9 cellular contexts compared by ENCODE assay signal in genomic region chr17:7840875-7841274, GRCh38. TPM values are rescaled to one million over a fixed set of nuclear protein-coding genes. Genes with fewer than 3 reads are reported as not detected.
A peak's percentile ranks its signal among the peaks of the same experiment; 100 is the strongest.
DNase-seq lines count a peak whose midpoint lies in the region; ATAC-seq and TF ChIP-seq lines count a peak whose summit lies in the region.
"Had no signal": no experiment of that assay in that cellular context is flagged by ENCODE, and none has a peak within 500 bp of the region (broad histone marks: within the 10 kb centered on the region; RNA-seq: fewer than 3 reads in every experiment).

No MANE protein-coding gene starts in this region.

- H3K4me3 ChIP-seq in HAP-1 (peak overlapping the region; percentile 76), gastroesophageal sphincter (peak overlapping the region in 1 of 2 donors; percentile 84), skin epidermis (peak overlapping the region in 4 of 7 experiments; percentile 54 to 77 (median 68))

- H3K4me1 Mint-ChIP-seq in WTC11: peaks cover 43% of the 10 kb centered on the region

- DNase-seq in HAP-1 (ENCODE audit: low spot score in 2 of 2): no peak
- DNase-seq in WTC11 (ENCODE audit: low spot score): no peak
- no peak for DNase-seq in NCI-H1105 treated with DMSO at 0.1 percent for 48 hours (lab: John Stamatoyannopoulos, UW)
- DNase-seq in activated CD8-positive, alpha-beta memory T cell treated with anti-CD3 and anti-CD28 coated beads, Interleukin-2, amount 50 U/mL, for 48 hours: no peak
- no peak for DNase-seq in posterior vena cava (ENCODE audit: low spot score)
- DNase-seq in stimulated activated CD8-positive, alpha-beta memory T cell treated with anti-CD3 and anti-CD28 coated beads, Interleukin-4, amount 100 ng/mL, for 48 hours: no peak
- DNase-seq: cortex of kidney had no signal

- H3K27ac ChIP-seq in gastroesophageal sphincter (peak overlapping the region; percentile 78 to 99 (median 94)), skin epidermis (peak overlapping the region in 19 of 21 experiments; percentile 95 to 100 (median 98))

- H3K27me3 ChIP-seq in HAP-1 (ENCODE audit: low read depth): no peaks in the 10 kb centered on the region
- no peaks in the 10 kb centered on the region for H3K27me3 ChIP-seq in gastroesophageal sphincter

- intact Hi-C loops in posterior vena cava (cut with DNase I): no loop called here

- H3K9me3 Mint-ChIP-seq in WTC11: no peaks in the 10 kb centered on the region

- WGBS in gastroesophageal sphincter (ENCODE audit: low coverage in 1 of 2), 2 donors: 83% methylated on average over 1 of the region's 1 CpG; no CpG with 5 or more reads in 1 of the 2 donors

- POLR2A ChIA-PET in WTC11 (lab: Charles Lee): interaction anchor here (0.5 kb wide), 1 partner anchor 90 kb away, joined by 6 read pairs; no protein-coding TSS in a partner anchor

- peaks cover 36% of the 10 kb centered on the region for H3K4me1 ChIP-seq in HAP-1
- peaks cover 9 to 93% (median 51%) of the 10 kb centered on the region in 3 donors for H3K4me1 ChIP-seq in gastroesophageal sphincter

- no peak for TF ChIP-seq POLR2A in gastroesophageal sphincter (IDR thresholded peaks at IDR 0.05)

- in situ Hi-C loops in HAP-1 (cut with MboI; ENCODE audit: low sequenced_read_pairs): no loop called here

- H3K27ac Mint-ChIP-seq in WTC11: 0 out of 2 replicates have a peak overlapping the region, but pooled peaks have one; percentile 22

- no peaks in the 10 kb centered on the region for H3K9me3 ChIP-seq in HAP-1
- H3K9me3 ChIP-seq in gastroesophageal sphincter: no peaks in the 10 kb centered on the region

- no peak for TF ChIP-seq CTCF in WTC11 (IDR thresholded peaks at IDR 0.05)
- no peak for TF ChIP-seq CTCF in gastroesophageal sphincter (IDR thresholded peaks at IDR 0.05)

- H3K27me3 Mint-ChIP-seq in WTC11 (ENCODE audit: low read depth): peaks cover 51% of the 10 kb centered on the region

- H3K36me3 ChIP-seq in HAP-1 (replicated peaks) (0 out of 2 replicates have a peak, but pooled peaks cover 7% of the 10 kb centered on the region), gastroesophageal sphincter (peaks cover 0 to 21% of the 10 kb centered on the region in 2 donors)

- ATAC-seq in WTC11 (no peak), gastroesophageal sphincter (no peak)

- CTCF ChIA-PET in WTC11 (lab: Charles Lee): no interaction called here

- no peak for TF ChIP-seq EP300 in gastroesophageal sphincter (IDR thresholded peaks at IDR 0.05)

- peak overlapping the region; percentile 81 for H3K4me3 Mint-ChIP-seq in WTC11

- H3K36me3 Mint-ChIP-seq in WTC11: no peaks in the 10 kb centered on the region

TF ChIP-seq in WTC11, 78 proteins besides CTCF, POLR2A, EP300 and RAD21 (continues in another document):
- TF ChIP-seq, protein P1, sequence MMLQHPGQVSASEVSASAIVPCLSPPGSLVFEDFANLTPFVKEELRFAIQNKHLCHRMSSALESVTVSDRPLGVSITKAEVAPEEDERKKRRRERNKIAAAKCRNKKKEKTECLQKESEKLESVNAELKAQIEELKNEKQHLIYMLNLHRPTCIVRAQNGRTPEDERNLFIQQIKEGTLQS (CRISPR knock-in tag; conservative IDR thresholded peaks at IDR 0.05): no peak
- TF ChIP-seq PREB (CRISPR knock-in tag; IDR thresholded peaks at IDR 0.05; ENCODE audit: borderline replicate concordance): no peak
- TF ChIP-seq OVOL2 (CRISPR knock-in tag; IDR thresholded peaks at IDR 0.05; ENCODE audit: borderline replicate concordance): no peak
- TF ChIP-seq JAZF1 (CRISPR knock-in tag; IDR thresholded peaks at IDR 0.05): no peak
- no peak for TF ChIP-seq ZNF532 (CRISPR knock-in tag; IDR thresholded peaks at IDR 0.05; ENCODE audit: borderline replicate concordance)
- TF ChIP-seq NFYB (CRISPR knock-in tag; conservative IDR thresholded peaks at IDR 0.05; ENCODE audit: low read depth): no peak
- TF ChIP-seq ATF1 (CRISPR knock-in tag; IDR thresholded peaks at IDR 0.05): no peak
- TF ChIP-seq CREM (CRISPR knock-in tag; IDR thresholded peaks at IDR 0.05): no peak
- no peak for TF ChIP-seq ESRRA (CRISPR knock-in tag; IDR thresholded peaks at IDR 0.05; ENCODE audit: borderline replicate concordance)
- TF ChIP-seq, protein P2, sequence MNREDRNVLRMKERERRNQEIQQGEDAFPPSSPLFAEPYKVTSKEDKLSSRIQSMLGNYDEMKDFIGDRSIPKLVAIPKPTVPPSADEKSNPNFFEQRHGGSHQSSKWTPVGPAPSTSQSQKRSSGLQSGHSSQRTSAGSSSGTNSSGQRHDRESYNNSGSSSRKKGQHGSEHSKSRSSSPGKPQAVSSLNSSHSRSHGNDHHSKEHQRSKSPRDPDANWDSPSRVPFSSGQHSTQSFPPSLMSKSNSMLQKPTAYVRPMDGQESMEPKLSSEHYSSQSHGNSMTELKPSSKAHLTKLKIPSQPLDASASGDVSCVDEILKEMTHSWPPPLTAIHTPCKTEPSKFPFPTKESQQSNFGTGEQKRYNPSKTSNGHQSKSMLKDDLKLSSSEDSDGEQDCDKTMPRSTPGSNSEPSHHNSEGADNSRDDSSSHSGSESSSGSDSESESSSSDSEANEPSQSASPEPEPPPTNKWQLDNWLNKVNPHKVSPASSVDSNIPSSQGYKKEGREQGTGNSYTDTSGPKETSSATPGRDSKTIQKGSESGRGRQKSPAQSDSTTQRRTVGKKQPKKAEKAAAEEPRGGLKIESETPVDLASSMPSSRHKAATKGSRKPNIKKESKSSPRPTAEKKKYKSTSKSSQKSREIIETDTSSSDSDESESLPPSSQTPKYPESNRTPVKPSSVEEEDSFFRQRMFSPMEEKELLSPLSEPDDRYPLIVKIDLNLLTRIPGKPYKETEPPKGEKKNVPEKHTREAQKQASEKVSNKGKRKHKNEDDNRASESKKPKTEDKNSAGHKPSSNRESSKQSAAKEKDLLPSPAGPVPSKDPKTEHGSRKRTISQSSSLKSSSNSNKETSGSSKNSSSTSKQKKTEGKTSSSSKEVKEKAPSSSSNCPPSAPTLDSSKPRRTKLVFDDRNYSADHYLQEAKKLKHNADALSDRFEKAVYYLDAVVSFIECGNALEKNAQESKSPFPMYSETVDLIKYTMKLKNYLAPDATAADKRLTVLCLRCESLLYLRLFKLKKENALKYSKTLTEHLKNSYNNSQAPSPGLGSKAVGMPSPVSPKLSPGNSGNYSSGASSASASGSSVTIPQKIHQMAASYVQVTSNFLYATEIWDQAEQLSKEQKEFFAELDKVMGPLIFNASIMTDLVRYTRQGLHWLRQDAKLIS (CRISPR knock-in tag; IDR thresholded peaks at IDR 0.05; ENCODE audit: borderline replicate concordance): no peak

RNA-seq across cellular contexts. Expression of gene KDM6B, which starts 6.9 kb away (rescaled TPM):
- total RNA-seq in WTC11 (2021) (13.2 to 16.1 TPM (median 15.8 TPM) in 3 replicates), gastroesophageal sphincter (10 to 100 TPM in 3 of 4 donors, 1 to 10 TPM in 1; 5.7 to 16.2 (median 15.6) TPM), posterior vena cava (10 to 100 TPM; 21.0 to 29.0 TPM)

RNA-seq across cellular contexts. Expression of gene TMEM88, which starts 14.0 kb away (rescaled TPM):
- total RNA-seq in WTC11 (2021): 2.9 to 3.9 TPM (median 3.6 TPM) in 3 replicates
- total RNA-seq in gastroesophageal sphincter: 10 to 100 TPM in 3 of 4 donors, 1 to 10 TPM in 1; 6.5 to 41.6 (median 29.6) TPM
- total RNA-seq in posterior vena cava: 10 to 100 TPM; 17.5 to 26.1 TPM

RNA-seq across cellular contexts. Expression of gene NAA38, which starts 16.5 kb away (rescaled TPM):
- total RNA-seq in WTC11 (2021): 41.8 to 46.3 TPM (median 43.4 TPM) in 3 replicates
- total RNA-seq in gastroesophageal sphincter: 10 to 100 TPM; 60.5 to 84.7 (median 69.8) TPM
- total RNA-seq in posterior vena cava: 10 to 100 TPM; 65.2 to 79.7 TPM

RNA-seq across cellular contexts. Expression of gene CYB5D1, which starts 16.9 kb away (rescaled TPM):
- total RNA-seq in WTC11 (2021) (14.0 to 15.2 TPM (median 14.3 TPM) in 3 replicates), gastroesophageal sphincter (10 to 100 TPM; 12.0 to 18.7 (median 13.7) TPM), posterior vena cava (1 to 10 TPM; 8.9 TPM)

RNA-seq across cellular contexts. Expression of gene CHD3, which starts 47.7 kb away (rescaled TPM):
- 38.9 to 42.0 TPM (median 39.5 TPM) in 3 replicates for total RNA-seq in WTC11 (2021)
- 100 to 1,000 TPM in 3 of 4 donors, 10 to 100 TPM in 1; 56.7 to 134 (median 120) TPM for total RNA-seq in gastroesophageal sphincter
- total RNA-seq in posterior vena cava: 100 to 1,000 TPM in 1 of 2 donors, 10 to 100 TPM in 1; 67.4 to 105 TPM
